Comparison of ENCODE assay signal across 12 cellular contexts in genomic region chr6:129684903-129685639, GRCh38. TPM values are rescaled to one million over a fixed set of nuclear protein-coding genes. Genes with fewer than 3 reads are reported as not detected.
A peak's percentile ranks its signal among the peaks of the same experiment; 100 is the strongest.
DNase-seq lines count a peak whose midpoint lies in the region; ATAC-seq, FAIRE-seq and TF ChIP-seq lines count a peak whose summit lies in the region.
"Had no signal": no experiment of that assay in that cellular context is flagged by ENCODE, and none has a peak within 500 bp of the region (broad histone marks: within the 10 kb centered on the region; RNA-seq: fewer than 3 reads in every experiment).

No MANE protein-coding gene starts in this region.

- H2AFZ ChIP-seq in hepatocyte = no peak overlapping the region

- 85% methylated on average over 8 of the region's 8 CpGs for WGBS in hepatocyte (ENCODE audit: low lambda C conversion rate, missing lambda C conversion rate)

- H3K36me3 ChIP-seq in hepatocyte (replicated peaks; ENCODE audit: insufficient read depth, low read depth) (no peaks in the 10 kb centered on the region), skeletal muscle satellite cell (ENCODE audit: insufficient read depth, low read length) (peaks cover 15% of the 10 kb centered on the region)

- CTCF ChIA-PET in RWPE1 (lab: Yijun Ruan, JAX) = interaction anchor here (0.7 kb wide), 1 partner anchor 411 kb away, joined by 3 read pairs; no protein-coding TSS in a partner anchor

- no peaks in the 10 kb centered on the region for H3K9me2 ChIP-seq in hepatocyte (replicated peaks; ENCODE audit: insufficient read depth)

- no peak for TF ChIP-seq CTCF in RWPE1 (conservative IDR thresholded peaks at IDR 0.05; ENCODE audit: low read depth)
- TF ChIP-seq CTCF in hepatocyte (IDR thresholded peaks at IDR 0.05; ENCODE audit: poor library complexity) = no peak

- H4K20me1 ChIP-seq in hepatocyte (ENCODE audit: insufficient read depth, poor library complexity, severe bottlenecking) = no peaks in the 10 kb centered on the region

- H3K27me3 ChIP-seq in hepatocyte (no peaks in the 10 kb centered on the region), skeletal muscle satellite cell (ENCODE audit: control insufficient read depth, insufficient read depth, low read length) (no peaks in the 10 kb centered on the region)

- H3K4me3 ChIP-seq in hepatocyte (no peak overlapping the region), skeletal muscle satellite cell (ENCODE audit: low read length) (no peak overlapping the region)

- POLR2A ChIA-PET in RWPE1 (lab: Yijun Ruan, JAX; ENCODE audit: low non-redundant PET) = no interaction called here

- H3K4me2 ChIP-seq in hepatocyte (peak overlapping the region; percentile 19), skeletal muscle satellite cell (ENCODE audit: low read length) (no peak overlapping the region)

- peaks cover 71% of the 10 kb centered on the region for H3K79me2 ChIP-seq in hepatocyte

- H3K9ac ChIP-seq in skeletal muscle satellite cell (ENCODE audit: low read depth, low read length) = peak overlapping the region; percentile 69

- DNase-seq in GM19239 (ENCODE audit: insufficient read length, low spot score) (no peak), RWPE1 (ENCODE audit: low spot score) (no peak), hepatocyte (ENCODE audit: low spot score) (no peak), NCI-H1694 (lab: John Stamatoyannopoulos, UW) (no peak), SKM-1 (lab: John Stamatoyannopoulos, UW; ENCODE audit: unreplicated experiment) (no peak), Kasumi-1 (lab: John Stamatoyannopoulos, UW) (no peak)
- DNase-seq: amygdala, islet precursor cell, NCI-H446 treated with DMSO at 0.1 percent for 48 hours had no signal

- peak overlapping the region; percentile 67 for H3K27ac ChIP-seq in RWPE1
- H3K27ac ChIP-seq in hepatocyte = peak overlapping the region; percentile 80

- no peak for ATAC-seq in HG03378 (IDR thresholded peaks at IDR 0.05; ENCODE audit: unreplicated experiment)

- peak; percentile 67 for FAIRE-seq in GM19239 (lab: Jason Lieb, UNC)
- FAIRE-seq: GM12892 had no signal

- H3K4me1 ChIP-seq in hepatocyte (ENCODE audit: insufficient read depth) (peaks cover 16% of the 10 kb centered on the region), skeletal muscle satellite cell (ENCODE audit: control insufficient read depth, insufficient read depth, low read length) (peaks cover 76% of the 10 kb centered on the region)

- no peaks in the 10 kb centered on the region for H3K9me3 ChIP-seq in hepatocyte (ENCODE audit: low read depth)
- no peaks in the 10 kb centered on the region for H3K9me3 ChIP-seq in skeletal muscle satellite cell (replicated peaks; ENCODE audit: low read length)

RNA-seq across cellular contexts. Expression of gene ARHGAP18, which starts 24.9 kb away (rescaled TPM):
- total RNA-seq in hepatocyte = 34.8 and 35.6 TPM in 2 replicates
- polyA plus RNA-seq in hepatocyte = 11.2 and 14.7 TPM in 2 replicates
- 36.5 and 37.1 TPM in 2 replicates for total RNA-seq in skeletal muscle satellite cell (2012; rRNA removed)
